In the genomic region with DNA sequence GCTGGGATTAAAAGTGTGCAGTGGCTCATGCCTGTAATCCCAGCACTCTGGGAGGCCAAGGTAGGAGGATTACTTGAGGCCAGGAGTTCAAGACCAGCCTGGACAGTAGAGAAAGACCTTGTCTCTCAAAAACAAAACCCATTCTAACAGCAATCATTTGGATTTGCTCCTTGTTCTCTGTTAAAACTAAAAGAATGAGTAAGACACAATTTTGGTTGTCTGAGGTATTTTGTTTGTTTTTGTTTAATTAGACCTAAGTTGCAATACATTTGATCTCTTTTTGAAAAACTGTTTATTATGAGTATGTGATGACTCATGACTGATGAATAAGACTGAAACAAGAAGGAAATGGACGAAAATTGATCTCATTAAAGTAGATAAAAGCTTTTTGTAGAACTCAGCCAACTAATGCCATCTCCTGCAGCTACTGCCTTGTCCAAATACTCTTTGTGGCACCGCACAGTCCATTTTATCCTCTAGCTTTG, we compare ENCODE assay signal across 1 cellular context.
TF ChIP-seq lines count a peak whose summit lies in the region.

No MANE protein-coding gene starts in this region.

TF ChIP-seq in K562, 482 proteins besides CTCF, POLR2A, EP300 and RAD21:
- no peak for TF ChIP-seq MTA2 (IDR thresholded peaks at IDR 0.05; ENCODE audit: low read depth)
- TF ChIP-seq JUN (IDR thresholded peaks at IDR 0.05; ENCODE audit: borderline replicate concordance, low read depth, low read length) = 0 out of 2 replicates have a peak, but pooled peaks have one; percentile 12
- no peak for TF ChIP-seq JUN (CRISPR knock-in tag; IDR thresholded peaks at IDR 0.05; ENCODE audit: borderline replicate concordance)
- no peak for TF ChIP-seq POLR2G (IDR thresholded peaks at IDR 0.05; ENCODE audit: low read depth, low read length)
- TF ChIP-seq FOSL1 (tag; conservative IDR thresholded peaks at IDR 0.05) = peak; percentile 73
- TF ChIP-seq, protein P1, sequence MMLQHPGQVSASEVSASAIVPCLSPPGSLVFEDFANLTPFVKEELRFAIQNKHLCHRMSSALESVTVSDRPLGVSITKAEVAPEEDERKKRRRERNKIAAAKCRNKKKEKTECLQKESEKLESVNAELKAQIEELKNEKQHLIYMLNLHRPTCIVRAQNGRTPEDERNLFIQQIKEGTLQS (IDR thresholded peaks at IDR 0.05) = peak; percentile 83
- TF ChIP-seq, protein P1 (CRISPR knock-in tag; conservative IDR thresholded peaks at IDR 0.05) = no peak
TF ChIP-seq in K562: peak in this region for 3.
